23 cellular contexts compared by ENCODE assay signal in the genomic region with DNA sequence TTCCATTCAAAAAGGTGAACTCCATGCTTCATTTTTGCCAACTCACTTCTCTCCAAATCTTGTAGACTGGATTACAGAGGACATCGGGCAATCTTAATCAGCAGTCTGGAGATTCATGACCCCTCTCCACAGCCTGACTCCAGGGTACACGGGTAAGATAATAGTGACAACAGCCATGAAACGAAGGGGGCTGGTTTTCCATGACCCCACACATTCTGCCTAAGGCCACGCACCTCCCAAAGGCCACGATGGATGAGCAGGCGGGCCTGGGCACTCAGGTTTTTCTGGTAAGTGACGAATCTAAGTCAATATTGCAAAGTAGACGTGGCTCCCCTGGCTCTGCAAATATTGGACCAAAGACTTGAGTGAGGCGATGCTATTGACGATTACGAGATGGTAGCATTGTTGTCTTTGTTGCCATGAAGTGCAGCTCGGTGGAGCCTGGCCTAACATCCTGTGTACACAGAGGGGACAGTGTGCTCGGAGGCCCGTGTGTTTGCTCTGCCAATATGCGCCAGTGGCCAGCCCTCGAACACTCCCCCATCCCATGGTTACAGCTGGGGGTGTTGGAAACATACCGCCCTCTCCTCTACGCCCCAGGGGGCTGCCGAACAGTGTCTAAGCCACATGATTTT.
A peak's percentile ranks its signal among the peaks of the same experiment; 100 is the strongest.
DNase-seq lines count a peak whose midpoint lies in the region; ATAC-seq and TF ChIP-seq lines count a peak whose summit lies in the region.
"Had no signal": no experiment of that assay in that cellular context is flagged by ENCODE, and none has a peak within 500 bp of the region (broad histone marks: within the 10 kb centered on the region; RNA-seq: fewer than 3 reads in every experiment).

No MANE protein-coding gene starts in this region.

- CTCF ChIA-PET in MCF 10A (lab: Yijun Ruan, JAX), result no interaction called here

- WGBS in esophagus muscularis mucosa, result 87% methylated on average over 19 of the region's 19 CpGs

- BruUV-seq in MCF 10A (replicated peaks; lab: Mats Ljungman, UMichigan), result no TSS peak

- no peaks in the 10 kb centered on the region for H3K4me1 Mint-ChIP-seq in MCF 10A (ENCODE audit: insufficient read depth, unreplicated experiment)
- H3K4me1 Mint-ChIP-seq in type B pancreatic cell (ENCODE audit: unreplicated experiment), result peaks cover 18% of the 10 kb centered on the region
- H3K4me1 Mint-ChIP-seq in chondrocyte (ENCODE audit: low read depth), result no peaks in the 10 kb centered on the region

- H3K27me3 Mint-ChIP-seq in MCF 10A (ENCODE audit: insufficient read depth, unreplicated experiment) (no peaks in the 10 kb centered on the region), type B pancreatic cell (no peaks in the 10 kb centered on the region), chondrocyte (ENCODE audit: low read depth) (peaks cover 10% of the 10 kb centered on the region)
- H3K27me3 Mint-ChIP-seq: activated B cell treated with CpG ODN at 0.5 μM for 24 hours, T-helper 17 cell had no signal

- no peak overlapping the region for H3K27ac ChIP-seq in esophagus muscularis mucosa (replicated peaks in 1 of 4)
- H3K27ac ChIP-seq: adrenal gland; BLaER1 treated with 17β-estradiol and CSF1 and Interleukin-3, amounts not matched to agents 10 nM and 100 nM; GM23248; stomach had no signal

- H3K4me3 Mint-ChIP-seq in MCF 10A (ENCODE audit: unreplicated experiment), result no peak overlapping the region
- no peak overlapping the region for H3K4me3 Mint-ChIP-seq in type B pancreatic cell
- H3K4me3 Mint-ChIP-seq in chondrocyte (ENCODE audit: unreplicated experiment), result no peak overlapping the region
- H3K4me3 Mint-ChIP-seq: activated B cell treated with CpG ODN at 0.5 μM for 24 hours, T-helper 17 cell had no signal

- no peaks in the 10 kb centered on the region for H3K36me3 Mint-ChIP-seq in MCF 10A (ENCODE audit: insufficient read depth, unreplicated experiment)
- H3K36me3 Mint-ChIP-seq in type B pancreatic cell, result peaks cover 17% of the 10 kb centered on the region
- H3K36me3 Mint-ChIP-seq in chondrocyte (ENCODE audit: low read depth), result peaks cover 1% of the 10 kb centered on the region

- in situ Hi-C loops in T47D (cut with HindIII; ENCODE audit: low pct_unique_long_range_greater_than_20kb, low sequenced_read_pairs), result no loop called here

- TF ChIP-seq POLR2A in esophagus muscularis mucosa (IDR thresholded peaks at IDR 0.05; ENCODE audit: low read depth), result no peak

- H3K4me1 ChIP-seq in esophagus muscularis mucosa, result no peaks in the 10 kb centered on the region
- H3K4me1 ChIP-seq: adrenal gland, sigmoid colon, stomach had no signal

- intact Hi-C loops in MCF 10A (cut with micrococcal nuclease) (no loop called here), esophagus muscularis mucosa (cut with DNase I) (no loop called here)

- no peak for TF ChIP-seq EP300 in esophagus muscularis mucosa (IDR thresholded peaks at IDR 0.05)

- no peak for ATAC-seq in GM19351 (IDR thresholded peaks at IDR 0.05; ENCODE audit: unreplicated experiment)
- ATAC-seq: T-helper 17 cell had no signal

- H3K27me3 ChIP-seq in esophagus muscularis mucosa, result no peaks in the 10 kb centered on the region
- H3K27me3 ChIP-seq: adrenal gland; BLaER1 treated with 17β-estradiol and CSF1 and Interleukin-3, amounts not matched to agents 10 nM and 100 nM; sigmoid colon; stomach had no signal

- TF ChIP-seq CTCF in MCF 10A (IDR thresholded peaks at IDR 0.05; ENCODE audit: unreplicated experiment), result no peak
- no peak for TF ChIP-seq CTCF in esophagus muscularis mucosa (IDR thresholded peaks at IDR 0.05)
- no peak for TF ChIP-seq CTCF in type B pancreatic cell (conservative IDR thresholded peaks at IDR 0.05)
- no peak for TF ChIP-seq CTCF in chondrocyte (IDR thresholded peaks at IDR 0.05)

- POLR2A ChIA-PET in MCF 10A (lab: Yijun Ruan, JAX), result interaction anchor here (0.6 kb wide), 1 partner anchor 652 kb away, joined by 3 read pairs; no protein-coding TSS in a partner anchor

- no peak overlapping the region for H3K4me3 ChIP-seq in esophagus muscularis mucosa
- H3K4me3 ChIP-seq: adrenal gland; BLaER1 treated with 17β-estradiol and CSF1 and Interleukin-3, amounts not matched to agents 10 nM and 100 nM; GM23248; sigmoid colon; stomach had no signal

- no peaks in the 10 kb centered on the region for H3K36me3 ChIP-seq in esophagus muscularis mucosa
- H3K36me3 ChIP-seq: adrenal gland, sigmoid colon, stomach had no signal

- no peak overlapping the region for H3K27ac Mint-ChIP-seq in MCF 10A (ENCODE audit: low read depth, unreplicated experiment)
- H3K27ac Mint-ChIP-seq in type B pancreatic cell, result peak overlapping the region; percentile 35
- no peak overlapping the region for H3K27ac Mint-ChIP-seq in chondrocyte (ENCODE audit: unreplicated experiment)
- H3K27ac Mint-ChIP-seq: activated B cell treated with CpG ODN at 0.5 μM for 24 hours; activated T-helper 2 cell treated with anti-CD3 and anti-CD28 coated beads, Interferon-gamma antibody, Interleukin-2, Interleukin-4, amounts not matched to agents 10 μg/mL and 5 μg/mL and 100 μg/mL, durations not matched to agents 14 hours and 24 hours and 36 hours; T-helper 17 cell had no signal

- DNase-seq in T47D (ENCODE audit: low read depth in 1 of 2, low spot score in 1 of 2) (peak; percentile 91 to 100), MCF 10A (ENCODE audit: unreplicated experiment) (no peak), NCI-H510A (lab: John Stamatoyannopoulos, UW) (peak; percentile 93), esophagus muscularis mucosa (ENCODE audit: extremely low spot score) (peak; percentile 70), type B pancreatic cell (ENCODE audit: extremely low spot score, unreplicated experiment) (no peak), chondrocyte (ENCODE audit: low spot score) (no peak), globus pallidus (ENCODE audit: low spot score) (no peak)
- DNase-seq: activated B cell treated with CpG ODN at 0.5 μM for 24 hours; adrenal gland; caudate nucleus; DMS79; effector CD8-positive, alpha-beta T cell; GM23248; hypothalamus; Karpas-422; NCI-H1694 treated with DMSO at 0.1 percent for 48 hours; sigmoid colon; stimulated activated CD4-positive, alpha-beta T cell treated with anti-CD3 and anti-CD28 coated beads, Interleukin-1b, Interleukin-23, amount 100 ng/mL, for 48 hours; stomach; T-helper 17 cell had no signal

- H3K9me3 ChIP-seq in esophagus muscularis mucosa, result peaks cover 0 to 10% (median 3%) of the 10 kb centered on the region in 4 donors

- H3K9me3 Mint-ChIP-seq in MCF 10A (ENCODE audit: unreplicated experiment), result peaks cover 16% of the 10 kb centered on the region
- peaks cover 13% of the 10 kb centered on the region for H3K9me3 Mint-ChIP-seq in type B pancreatic cell
- H3K9me3 Mint-ChIP-seq in chondrocyte (ENCODE audit: low read depth), result peaks cover 12% of the 10 kb centered on the region

Comparison
In these comparisons a context has a peak if more than half of its experiments do, and no peak if none do; other contexts are left out.
1. DNase-seq: peak in T47D (2 of 2), NCI-H510A (single experiment) and esophagus muscularis mucosa (single experiment); none in MCF 10A (single experiment), type B pancreatic cell (single experiment), chondrocyte (single experiment) and globus pallidus (single experiment).